9 cellular contexts compared by ENCODE assay signal in genomic region chr12:27460471-27460978, GRCh38. TPM values are rescaled to one million over a fixed set of nuclear protein-coding genes. Genes with fewer than 3 reads are reported as not detected.
DNase-seq lines count a peak whose midpoint lies in the region; ATAC-seq and TF ChIP-seq lines count a peak whose summit lies in the region.
"Had no signal": no experiment of that assay in that cellular context is flagged by ENCODE, and none has a peak within 500 bp of the region (broad histone marks: within the 10 kb centered on the region; RNA-seq: fewer than 3 reads in every experiment).

No MANE protein-coding gene starts in this region.

- POLR2A ChIA-PET in RWPE1 (lab: Yijun Ruan, JAX; ENCODE audit: low non-redundant PET) = no interaction called here

- CTCF ChIA-PET in RWPE1 (lab: Yijun Ruan, JAX) = no interaction called here

- no peaks in the 10 kb centered on the region for H3K27me3 ChIP-seq in adrenal gland
- H3K27me3 ChIP-seq: esophagus squamous epithelium had no signal

- WGBS in adrenal gland, 4 donors = 48 to 60% (median 55%) methylated on average over 7 of the region's 7 CpGs

- ATAC-seq in HG02759 (IDR thresholded peaks at IDR 0.05; ENCODE audit: unreplicated experiment) = peak; percentile 35

- no peak for TF ChIP-seq POLR2A in adrenal gland (IDR thresholded peaks at IDR 0.05)

- H3K36me3 ChIP-seq in adrenal gland (replicated peaks in 1 of 2) = no peaks in the 10 kb centered on the region
- H3K36me3 ChIP-seq: esophagus squamous epithelium had no signal

- no peaks in the 10 kb centered on the region for H3K9me3 ChIP-seq in adrenal gland (replicated peaks in 1 of 3)
- H3K9me3 ChIP-seq: esophagus squamous epithelium had no signal

- intact Hi-C loops in adrenal gland (cut with DNase I) = no loop called here

- TF ChIP-seq CTCF in RWPE1 (conservative IDR thresholded peaks at IDR 0.05; ENCODE audit: low read depth) (no peak), astrocyte of the spinal cord (IDR thresholded peaks at IDR 0.05; ENCODE audit: low read depth, low read length) (no peak), adrenal gland (IDR thresholded peaks at IDR 0.05) (no peak)

- peaks cover 11 to 19% of the 10 kb centered on the region in 2 donors for H3K4me1 ChIP-seq in adrenal gland (replicated peaks in 1 of 2)

- DNase-seq in RWPE1 (ENCODE audit: low spot score) (peak; percentile 5), astrocyte of the spinal cord (ENCODE audit: low read depth, low spot score) (peak; percentile 21), NCI-H1694 (lab: John Stamatoyannopoulos, UW) (no peak), adrenal gland (no peak)
- DNase-seq in stimulated activated CD4-positive, alpha-beta T cell treated with anti-CD3 and anti-CD28 coated beads, Interleukin-4, amount 100 ng/mL, for 4 hours = peak; percentile 15 to 49
- no peak for DNase-seq in stimulated activated naive CD4-positive, alpha-beta T cell (lab: John Stamatoyannopoulos, UW)
- DNase-seq: esophagus squamous epithelium, NCI-H1930 had no signal

- in situ Hi-C loops in astrocyte of the spinal cord (cut with HindIII; ENCODE audit: low sequenced_read_pairs) = no loop called here

- H3K27ac ChIP-seq in RWPE1 (no peak overlapping the region), adrenal gland (no peak overlapping the region)

- H3K4me3 ChIP-seq in astrocyte of the spinal cord (ENCODE audit: low read depth, low read length) = no peak overlapping the region
- H3K4me3 ChIP-seq in adrenal gland = no peak overlapping the region
- H3K4me3 ChIP-seq: esophagus squamous epithelium had no signal

RNA-seq across cellular contexts. Expression of gene SMCO2, which starts 14.0 kb away (rescaled TPM):
- total RNA-seq in adrenal gland = under 1 TPM in 2 of 8 donors, not detected in 6; 0.42 to 0.54 TPM
- under 1 TPM in 2 of 3 donors, not detected in 1; 0.57 to 0.88 TPM for polyA plus RNA-seq in adrenal gland

Comparison
In these comparisons a context has a peak if more than half of its experiments do, and no peak if none do; other contexts are left out.
1. DNase-seq: peak in RWPE1 (single experiment), astrocyte of the spinal cord (single experiment) and stimulated activated CD4-positive, alpha-beta T cell treated with anti-CD3 and anti-CD28 coated beads, Interleukin-4, amount 100 ng/mL, for 4 hours (2 of 2); none in NCI-H1694 (single experiment), adrenal gland (0 of 7) and stimulated activated naive CD4-positive, alpha-beta T cell (0 of 6).